ENCODE assay signal across 1 cellular context in the genomic region with DNA sequence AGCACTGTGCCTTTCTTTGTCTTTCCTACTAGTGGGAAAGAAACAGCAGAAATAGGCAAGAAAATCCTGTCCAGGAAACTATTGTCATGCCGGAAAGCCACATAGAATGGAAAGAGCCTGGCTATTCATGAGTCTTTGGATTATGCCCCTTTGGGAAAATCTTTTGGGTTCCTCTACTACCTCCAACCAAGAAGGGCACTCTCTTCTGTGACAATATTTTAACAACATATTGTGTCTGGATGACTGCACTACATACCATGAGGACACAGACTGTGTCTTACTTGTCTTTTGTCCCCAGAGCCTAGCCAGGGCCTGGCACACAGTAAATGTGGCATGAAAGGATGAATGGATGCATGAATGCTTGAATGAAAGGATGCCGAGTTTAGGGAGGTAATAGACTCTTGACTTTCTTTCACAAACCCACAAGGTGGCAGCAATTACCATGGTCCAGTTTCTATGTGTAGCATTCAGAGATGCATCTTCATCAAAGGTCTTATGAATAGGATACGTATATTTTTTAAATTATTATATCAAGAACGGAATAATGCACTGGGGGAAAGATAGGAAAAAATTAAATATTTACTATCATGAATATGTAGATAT.
TF ChIP-seq lines count a peak whose summit lies in the region.

No MANE protein-coding gene starts in this region.

TF ChIP-seq in HepG2, 621 proteins besides CTCF, POLR2A, EP300 and RAD21:
- TF ChIP-seq ZBTB39 (CRISPR knock-in tag; IDR thresholded peaks at IDR 0.05) (no peak), SPEN (CRISPR knock-in tag; IDR thresholded peaks at IDR 0.05; ENCODE audit: low read depth) (no peak), ZNF660 (CRISPR knock-in tag; IDR thresholded peaks at IDR 0.05; ENCODE audit: borderline replicate concordance, low read depth) (no peak), ZNF713 (CRISPR knock-in tag; IDR thresholded peaks at IDR 0.05) (no peak), SMAD1 (CRISPR knock-in tag; IDR thresholded peaks at IDR 0.05; ENCODE audit: borderline replicate concordance, low read depth) (no peak), TAF1 (CRISPR knock-in tag; IDR thresholded peaks at IDR 0.05) (no peak), ZNF709 (CRISPR knock-in tag; IDR thresholded peaks at IDR 0.05) (no peak), STAG1 (CRISPR knock-in tag; IDR thresholded peaks at IDR 0.05) (peak; percentile 68), SMC3 (IDR thresholded peaks at IDR 0.05; ENCODE audit: low read length) (peak; percentile 47; the same call in 1 of the 2 replicates)
